In genomic region chr1:179293340-179294327, GRCh38 we compare ENCODE assay signal across 1 cellular context.
TF ChIP-seq lines count a peak whose summit lies in the region.

SOAT1 (plus strand) TSS chr1:179293797; CDS start chr1:179302685, 8,888 bp downstream.

TF ChIP-seq in HEK293, 187 proteins besides CTCF, POLR2A, EP300 and RAD21 (continued from another document):
- TF ChIP-seq ZNF280D (tag by site-specific recombination; IDR thresholded peaks at IDR 0.05) (no peak), GLI4 (tag by site-specific recombination; IDR thresholded peaks at IDR 0.05) (peak; percentile 73; the same call in 1 of the 2 replicates), ZNF501 (tag by site-specific recombination; IDR thresholded peaks at IDR 0.05) (peak; percentile 99), ZNF692 (tag by site-specific recombination; IDR thresholded peaks at IDR 0.05) (peak; percentile 93), MZF1 (tag by site-specific recombination; IDR thresholded peaks at IDR 0.05; ENCODE audit: borderline replicate concordance) (0 out of 2 replicates have a peak, but pooled peaks have one; percentile 80), ZFHX2 (tag by site-specific recombination; conservative IDR thresholded peaks at IDR 0.05) (peak; percentile 2), MEIS1 (CRISPR knock-in tag; IDR thresholded peaks at IDR 0.05; ENCODE audit: borderline replicate concordance) (no peak), ZNF629 (tag by site-specific recombination; IDR thresholded peaks at IDR 0.05) (peak; percentile 85), ZNF561 (tag by site-specific recombination; IDR thresholded peaks at IDR 0.05; ENCODE audit: borderline replicate concordance) (peak; percentile 87; the same call in 1 of the 2 replicates), SP2 (tag by site-specific recombination; IDR thresholded peaks at IDR 0.05) (peak; percentile 94), ZNF639 (tag by site-specific recombination; IDR thresholded peaks at IDR 0.05) (no peak; the same call in 1 of the 2 replicates), ZNF585B (tag by site-specific recombination; IDR thresholded peaks at IDR 0.05) (0 out of 2 replicates have a peak, but pooled peaks have one; percentile 14), ZNF146 (tag by site-specific recombination; IDR thresholded peaks at IDR 0.05) (peak; percentile 38; the same call in 1 of the 2 replicates), ZBTB20 (tag by site-specific recombination; IDR thresholded peaks at IDR 0.05) (peak; percentile 89), ZNF433 (tag by site-specific recombination; IDR thresholded peaks at IDR 0.05; ENCODE audit: low read depth) (no peak), MYNN (tag by site-specific recombination; IDR thresholded peaks at IDR 0.05; ENCODE audit: borderline replicate concordance) (no peak), GLIS2 (tag by site-specific recombination; IDR thresholded peaks at IDR 0.05) (peak; percentile 94), BCL6B (tag by site-specific recombination; IDR thresholded peaks at IDR 0.05) (peak; percentile 20; the same call in 1 of the 2 replicates), ZBTB26 (tag by site-specific recombination; optimal IDR thresholded peaks at IDR 0.05) (peak; percentile 95), PRDM10 (tag by site-specific recombination; IDR thresholded peaks at IDR 0.05) (peak; percentile 67), ZNF596 (tag by site-specific recombination; IDR thresholded peaks at IDR 0.05) (no peak), ZNF221 (tag by site-specific recombination; IDR thresholded peaks at IDR 0.05; ENCODE audit: borderline replicate concordance) (no peak; the same call in 1 of the 2 replicates), ZNF623 (tag by site-specific recombination; IDR thresholded peaks at IDR 0.05) (no peak), ZNF335 (tag by site-specific recombination; conservative IDR thresholded peaks at IDR 0.05) (peak; percentile 87), ZNF391 (tag by site-specific recombination; IDR thresholded peaks at IDR 0.05; ENCODE audit: borderline replicate concordance, low read depth) (no peak; the same call in 1 of the 2 replicates), ZIC2 (tag by site-specific recombination; IDR thresholded peaks at IDR 0.05) (peak; percentile 74), TCF7L2 (IDR thresholded peaks at IDR 0.05; ENCODE audit: borderline replicate concordance, low read depth, low read length) (no peak), ZNF704 (tag by site-specific recombination; IDR thresholded peaks at IDR 0.05) (no peak), HOXA7 (CRISPR knock-in tag; IDR thresholded peaks at IDR 0.05; ENCODE audit: borderline replicate concordance) (no peak), ZNF544 (tag by site-specific recombination; IDR thresholded peaks at IDR 0.05) (peak; percentile 47; the same call in 1 of the 2 replicates), ZSCAN5A (tag by site-specific recombination; IDR thresholded peaks at IDR 0.05) (peak; percentile 95), ZBTB1 (tag by site-specific recombination; IDR thresholded peaks at IDR 0.05) (no peak)
TF ChIP-seq in HEK293: peak in this region for 75.
